In the genomic region with DNA sequence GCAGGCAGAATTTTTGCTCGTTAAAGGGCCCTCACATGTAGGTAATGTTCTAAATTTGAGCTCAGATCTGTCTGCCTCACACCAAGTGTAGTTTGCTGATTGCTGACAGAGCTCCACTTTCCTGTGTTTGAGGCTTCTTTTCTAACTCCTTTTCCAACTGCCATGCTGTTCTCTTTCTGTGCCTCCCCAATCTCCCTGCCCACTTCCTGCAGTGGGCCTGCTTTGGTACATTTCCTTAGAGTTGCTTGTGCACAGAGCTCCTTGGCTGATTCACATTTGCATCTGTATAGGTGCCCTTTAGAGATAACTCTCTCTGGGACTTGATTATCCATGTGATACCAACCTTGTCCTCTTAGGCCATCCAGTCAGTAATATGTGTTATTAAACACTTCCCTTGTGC, we compare ENCODE assay signal across 18 cellular contexts. TPM values are rescaled to one million over a fixed set of nuclear protein-coding genes. Genes with fewer than 3 reads are reported as not detected.
DNase-seq lines count a peak whose midpoint lies in the region; FAIRE-seq and TF ChIP-seq lines count a peak whose summit lies in the region.
"Had no signal": no experiment of that assay in that cellular context is flagged by ENCODE, and none has a peak within 500 bp of the region (broad histone marks: within the 10 kb centered on the region; RNA-seq: fewer than 3 reads in every experiment).

No MANE protein-coding gene starts in this region.

- peak overlapping the region; percentile 8 for H3K9ac ChIP-seq in astrocyte (ENCODE audit: low read length)

- peaks cover 18% of the 10 kb centered on the region for H3K4me1 ChIP-seq in astrocyte (ENCODE audit: insufficient read depth, low read length)

- H3K4me2 ChIP-seq in astrocyte (ENCODE audit: low read length) = peak overlapping the region; percentile 29

- H2AFZ ChIP-seq in astrocyte (ENCODE audit: low read depth, low read length) = no peak overlapping the region

- H4K20me1 ChIP-seq in astrocyte (ENCODE audit: insufficient read depth, low read length) = peaks cover 69% of the 10 kb centered on the region

- H3K36me3 ChIP-seq in KOPT-K1 (ENCODE audit: insufficient read depth, low read length) (peaks cover 65% of the 10 kb centered on the region), astrocyte (ENCODE audit: insufficient read depth, low read length) (peaks cover 33% of the 10 kb centered on the region)

- H3K9me3 Mint-ChIP-seq in activated CD4-positive, alpha-beta T cell treated with anti-CD3 and anti-CD28 coated beads, Interleukin-2, amount 10 ng/mL, durations not matched to agents 24 days and 14 days = no peaks in the 10 kb centered on the region
- no peaks in the 10 kb centered on the region for H3K9me3 Mint-ChIP-seq in astrocyte (ENCODE audit: unreplicated experiment)
- H3K9me3 Mint-ChIP-seq in progenitor cell of endocrine pancreas (ENCODE audit: low read depth) = no peaks in the 10 kb centered on the region

- DNase-seq in activated CD4-positive, alpha-beta T cell treated with anti-CD3 and anti-CD28 coated beads, Interleukin-2, amount 10 ng/mL, durations not matched to agents 24 days and 14 days = no peak
- DNase-seq in activated CD4-positive, alpha-beta T cell treated with anti-CD3 and anti-CD28 coated beads, Interleukin-2, amount 50 U/mL, for 48 hours = no peak
- DNase-seq in astrocyte (ENCODE audit: low read depth) (no peak), progenitor cell of endocrine pancreas (ENCODE audit: low spot score, unreplicated experiment) (no peak), HCEC 1CT (no peak), NCI-H2107 treated with DMSO at 0.1 percent for 48 hours (lab: John Stamatoyannopoulos, UW; ENCODE audit: unreplicated experiment) (no peak), NOMO-1 treated with DMSO at 0.1 percent for 48 hours (lab: John Stamatoyannopoulos, UW; ENCODE audit: unreplicated experiment) (no peak)
- DNase-seq: activated CD4-positive, alpha-beta T cell treated with anti-CD3 and anti-CD28 coated beads for 4 hours; H7; MV-4-11; NCI-H345 had no signal

- no peaks in the 10 kb centered on the region for H3K27me3 ChIP-seq in astrocyte (ENCODE audit: insufficient read depth, low read length)
- H3K27me3 ChIP-seq: esophagus muscularis mucosa, neutrophil had no signal

- H3K4me1 Mint-ChIP-seq in activated CD4-positive, alpha-beta T cell treated with anti-CD3 and anti-CD28 coated beads, Interleukin-2, amount 10 ng/mL, durations not matched to agents 24 days and 14 days = peaks cover 31% of the 10 kb centered on the region
- H3K4me1 Mint-ChIP-seq in astrocyte (ENCODE audit: low read depth, unreplicated experiment) (peaks cover 25% of the 10 kb centered on the region), progenitor cell of endocrine pancreas (ENCODE audit: low read depth) (peaks cover 17% of the 10 kb centered on the region)

- intact Hi-C loops in activated CD4-positive, alpha-beta T cell treated with anti-CD3 and anti-CD28 coated beads, Interleukin-2, amount 10 ng/mL, durations not matched to agents 24 days and 14 days (cut with micrococcal nuclease) = no loop called here

- peaks cover 51% of the 10 kb centered on the region for H3K36me3 Mint-ChIP-seq in activated CD4-positive, alpha-beta T cell treated with anti-CD3 and anti-CD28 coated beads, Interleukin-2, amount 10 ng/mL, durations not matched to agents 24 days and 14 days (ENCODE audit: low read depth)
- H3K36me3 Mint-ChIP-seq in astrocyte (ENCODE audit: low read depth, unreplicated experiment) (peaks cover 9% of the 10 kb centered on the region), progenitor cell of endocrine pancreas (ENCODE audit: insufficient read depth) (peaks cover 19% of the 10 kb centered on the region)

- no peaks in the 10 kb centered on the region for H3K9me3 ChIP-seq in KOPT-K1 (ENCODE audit: insufficient read depth, low read length, poor library complexity, severe bottlenecking)
- no peaks in the 10 kb centered on the region for H3K9me3 ChIP-seq in astrocyte (ENCODE audit: insufficient read depth, low read depth, low read length)
- H3K9me3 ChIP-seq: esophagus muscularis mucosa, neutrophil, thoracic aorta had no signal

- no peak for FAIRE-seq in astrocyte (lab: Jason Lieb, UNC)
- FAIRE-seq: D721Med had no signal

- H3K4me3 Mint-ChIP-seq in activated CD4-positive, alpha-beta T cell treated with anti-CD3 and anti-CD28 coated beads, Interleukin-2, amount 10 ng/mL, durations not matched to agents 24 days and 14 days = peak overlapping the region; percentile 37
- no peak overlapping the region for H3K4me3 Mint-ChIP-seq in astrocyte (ENCODE audit: unreplicated experiment)
- no peak overlapping the region for H3K4me3 Mint-ChIP-seq in progenitor cell of endocrine pancreas (ENCODE audit: low read depth)

- H3K27ac ChIP-seq in KOPT-K1 (ENCODE audit: low read depth, low read length, poor library complexity, severe bottlenecking) (peak overlapping the region; percentile 69), astrocyte (ENCODE audit: low read depth, low read length) (peak overlapping the region; percentile 14)
- H3K27ac ChIP-seq: coronary artery, esophagus muscularis mucosa, neutrophil, thoracic aorta had no signal

- H3K27ac Mint-ChIP-seq in activated CD4-positive, alpha-beta T cell treated with anti-CD3 and anti-CD28 coated beads, Interleukin-2, amount 10 ng/mL, durations not matched to agents 24 days and 14 days = peak overlapping the region; percentile 73
- H3K27ac Mint-ChIP-seq in astrocyte (ENCODE audit: unreplicated experiment) (peak overlapping the region; percentile 8), progenitor cell of endocrine pancreas (peak overlapping the region; percentile 78)

- no peak for TF ChIP-seq CTCF in astrocyte (IDR thresholded peaks at IDR 0.05; ENCODE audit: insufficient read depth, low read depth, low read length)
- TF ChIP-seq CTCF in progenitor cell of endocrine pancreas (IDR thresholded peaks at IDR 0.05; ENCODE audit: unreplicated experiment) = no peak

- peaks cover 2% of the 10 kb centered on the region for H3K27me3 Mint-ChIP-seq in activated CD4-positive, alpha-beta T cell treated with anti-CD3 and anti-CD28 coated beads, Interleukin-2, amount 10 ng/mL, durations not matched to agents 24 days and 14 days
- no peaks in the 10 kb centered on the region for H3K27me3 Mint-ChIP-seq in astrocyte (ENCODE audit: low read depth, unreplicated experiment)
- H3K27me3 Mint-ChIP-seq in progenitor cell of endocrine pancreas = no peaks in the 10 kb centered on the region

- peaks cover 77% of the 10 kb centered on the region for H3K79me2 ChIP-seq in astrocyte (ENCODE audit: insufficient read depth, low read length)

- H3K4me3 ChIP-seq in astrocyte (ENCODE audit: insufficient read depth, low read depth, low read length) = no peak overlapping the region
- H3K4me3 ChIP-seq: coronary artery, esophagus muscularis mucosa, lung, thoracic aorta had no signal

RNA-seq across cellular contexts. Expression of a gene that starts 4.5 kb away (rescaled TPM):
- total RNA-seq in activated CD4-positive, alpha-beta T cell treated with anti-CD3 and anti-CD28 coated beads, Interleukin-2, amount 10 ng/mL, durations not matched to agents 24 days and 14 days = 54.5 and 55.5 TPM in 2 replicates
- total RNA-seq in astrocyte (42.6 and 43.6 TPM in 2 replicates), progenitor cell of endocrine pancreas (108 and 115 TPM in 2 replicates)

RNA-seq across cellular contexts. Expression of a gene that starts 41.9 kb away (rescaled TPM):
- 114 and 126 TPM in 2 replicates for total RNA-seq in activated CD4-positive, alpha-beta T cell treated with anti-CD3 and anti-CD28 coated beads, Interleukin-2, amount 10 ng/mL, durations not matched to agents 24 days and 14 days
- total RNA-seq in astrocyte (163 and 176 TPM in 2 replicates), progenitor cell of endocrine pancreas (76.4 and 81.6 TPM in 2 replicates)

Comparison
In these comparisons a context has a peak if more than half of its experiments do, and no peak if none do; other contexts are left out.
1. H3K27ac Mint-ChIP-seq: peak in every context shown above with its lines; median percentile 78 in progenitor cell of endocrine pancreas; 73 in activated CD4-positive, alpha-beta T cell treated with anti-CD3 and anti-CD28 coated beads, Interleukin-2, amount 10 ng/mL, durations not matched to agents 24 days and 14 days; 8 in astrocyte.